8 cellular contexts compared by ENCODE assay signal in genomic region chr1:44819594-44820327, GRCh38. TPM values are rescaled to one million over a fixed set of nuclear protein-coding genes. Genes with fewer than 3 reads are reported as not detected.
DNase-seq lines count a peak whose midpoint lies in the region; ATAC-seq, FAIRE-seq and TF ChIP-seq lines count a peak whose summit lies in the region.

No MANE protein-coding gene starts in this region.

- H4K20me1 ChIP-seq in IMR-90 (ENCODE audit: insufficient read depth, low read length) (peaks cover 8% of the 10 kb centered on the region; the same call in 1 of the 2 replicates), astrocyte (ENCODE audit: insufficient read depth, low read length) (no peaks in the 10 kb centered on the region), hepatocyte (ENCODE audit: insufficient read depth, poor library complexity, severe bottlenecking) (no peaks in the 10 kb centered on the region)

- peak overlapping the region; percentile 83 to 96 for H4K8ac ChIP-seq in IMR-90 (ENCODE audit: low read depth in 2 of 2, low read length in 2 of 2)

- TF ChIP-seq CTCF in IMR-90 (conservative IDR thresholded peaks at IDR 0.05; ENCODE audit: low read depth, low read length) (peak; percentile 8; the same call in 1 of the 2 replicates), astrocyte (IDR thresholded peaks at IDR 0.05; ENCODE audit: insufficient read depth, low read depth, low read length) (no peak), hepatocyte (IDR thresholded peaks at IDR 0.05; ENCODE audit: poor library complexity) (no peak)

- H3K14ac ChIP-seq in IMR-90 (replicated peaks; ENCODE audit: low read depth, low read length): peak overlapping the region; percentile 97

- H2AK5ac ChIP-seq in IMR-90 (ENCODE audit: low read depth, low read length): peak overlapping the region; percentile 100

- peak overlapping the region; percentile 94 for H2AK9ac ChIP-seq in IMR-90 (replicated peaks; ENCODE audit: low read depth, low read length, poor library complexity)

- peaks cover 3% of the 10 kb centered on the region for H3K9me3 Mint-ChIP-seq in astrocyte (ENCODE audit: unreplicated experiment)

- no peaks in the 10 kb centered on the region for H3K9me2 ChIP-seq in hepatocyte (replicated peaks; ENCODE audit: insufficient read depth)

- peak overlapping the region; percentile 33; the same call in 2 of the 3 replicates for H2BK15ac ChIP-seq in IMR-90 (ENCODE audit: low read depth, low read length)

- H3K4ac ChIP-seq in IMR-90 (ENCODE audit: low read depth, low read length): peak overlapping the region; percentile 96

- peak; percentile 39 for FAIRE-seq in astrocyte (lab: Jason Lieb, UNC)

- H2BK20ac ChIP-seq in IMR-90 (ENCODE audit: low read depth, low read length): peak overlapping the region; percentile 96

- peak overlapping the region; percentile 84 for H4K5ac ChIP-seq in IMR-90 (ENCODE audit: low read depth, low read length)

- peaks cover 2 to 3% of the 10 kb centered on the region in 2 experiments; a peak in 1 of 4 replicates for H3K79me1 ChIP-seq in IMR-90 (ENCODE audit: low read depth in 1 of 2, low read length in 2 of 2)

- dilution Hi-C loops in IMR-90 (cut with HindIII; ENCODE audit: low sequenced_read_pairs, unreplicated experiment): no loop called here

- H3K27ac Mint-ChIP-seq in T-helper 17 cell (peak overlapping the region; percentile 100), astrocyte (ENCODE audit: unreplicated experiment) (peak overlapping the region; percentile 99)

- H3K27me3 Mint-ChIP-seq in T-helper 17 cell: no peaks in the 10 kb centered on the region
- peaks cover 2% of the 10 kb centered on the region for H3K27me3 Mint-ChIP-seq in astrocyte (ENCODE audit: low read depth, unreplicated experiment)

- H2AFZ ChIP-seq in IMR-90 (replicated peaks; ENCODE audit: low read length, poor library complexity) (peak overlapping the region; percentile 94), astrocyte (ENCODE audit: low read depth, low read length) (peak overlapping the region; percentile 83), hepatocyte (peak overlapping the region; percentile 75)

- H3K18ac ChIP-seq in IMR-90 (ENCODE audit: low read depth, low read length): peak overlapping the region; percentile 90

- TF ChIP-seq RAD21 in IMR-90 (IDR thresholded peaks at IDR 0.05; ENCODE audit: low read length): peak; percentile 16; the same call in 1 of the 2 replicates

- in situ Hi-C loops in IMR-90 (cut with MboI; ENCODE audit: low sequenced_read_pairs): no loop called here

- H3K36me3 Mint-ChIP-seq in T-helper 17 cell (ENCODE audit: low read depth) (no peaks in the 10 kb centered on the region), astrocyte (ENCODE audit: low read depth, unreplicated experiment) (peaks cover 11% of the 10 kb centered on the region)

- H3K36me3 ChIP-seq in IMR-90 (ENCODE audit: control insufficient read depth, insufficient read depth, low read length): no peaks in the 10 kb centered on the region
- peaks cover 13% of the 10 kb centered on the region for H3K36me3 ChIP-seq in astrocyte (ENCODE audit: insufficient read depth, low read length)
- no peaks in the 10 kb centered on the region for H3K36me3 ChIP-seq in hepatocyte (replicated peaks; ENCODE audit: insufficient read depth, low read depth)

- H3K79me2 ChIP-seq in astrocyte (ENCODE audit: insufficient read depth, low read length) (no peaks in the 10 kb centered on the region), hepatocyte (no peaks in the 10 kb centered on the region)

- H3K56ac ChIP-seq in IMR-90 (ENCODE audit: extremely low read depth, insufficient read depth, low read length): peak overlapping the region; percentile 100

- H3K4me2 ChIP-seq in IMR-90 (ENCODE audit: low read depth, low read length) (peak overlapping the region; percentile 96), astrocyte (ENCODE audit: low read length) (peak overlapping the region; percentile 84), hepatocyte (peak overlapping the region; percentile 75)

- peak overlapping the region; percentile 100 for H4K91ac ChIP-seq in IMR-90 (ENCODE audit: insufficient read depth, low read depth, low read length)

- H3K4me3 Mint-ChIP-seq in T-helper 17 cell (peak overlapping the region; percentile 96), astrocyte (ENCODE audit: unreplicated experiment) (peak overlapping the region; percentile 81)

- 0% methylated on average over 10 of the region's 34 CpGs; no CpG with 5 or more reads in 1 of the 2 experiments for WGBS in IMR-90 (ENCODE audit: extremely low coverage in 2 of 2, insufficient read length in 1 of 2), 2 experiments
- 2% methylated on average over 34 of the region's 34 CpGs for WGBS in hepatocyte (ENCODE audit: low lambda C conversion rate, missing lambda C conversion rate)

- peak overlapping the region; percentile 89 for H3K23ac ChIP-seq in IMR-90 (ENCODE audit: low read depth, low read length)

- no peaks in the 10 kb centered on the region for H3K9me3 ChIP-seq in IMR-90 (ENCODE audit: control insufficient read depth, insufficient read depth, low read length)
- no peaks in the 10 kb centered on the region for H3K9me3 ChIP-seq in T-helper 17 cell (ENCODE audit: control insufficient read depth, low read length, poor library complexity, severe bottlenecking)
- no peaks in the 10 kb centered on the region for H3K9me3 ChIP-seq in astrocyte (ENCODE audit: insufficient read depth, low read depth, low read length)
- H3K9me3 ChIP-seq in hepatocyte (ENCODE audit: low read depth): no peaks in the 10 kb centered on the region

- peak overlapping the region; percentile 96 for H2BK120ac ChIP-seq in IMR-90 (ENCODE audit: low read depth, low read length)

- ATAC-seq in GM21528 (IDR thresholded peaks at IDR 0.05; ENCODE audit: low FRiP score, unreplicated experiment): peak; percentile 82
- ATAC-seq in IMR-90 (ENCODE audit: low read depth): peak; percentile 84
- peak; percentile 79 for ATAC-seq in T-helper 17 cell

- H3K9me1 ChIP-seq in IMR-90 (ENCODE audit: insufficient read depth, low read length): peaks cover 3% of the 10 kb centered on the region; the same call in 1 of the 2 replicates

- peaks cover 40% of the 10 kb centered on the region for H3K4me1 Mint-ChIP-seq in T-helper 17 cell
- H3K4me1 Mint-ChIP-seq in astrocyte (ENCODE audit: low read depth, unreplicated experiment): peaks cover 15% of the 10 kb centered on the region

- H3K4me1 ChIP-seq in IMR-90 (ENCODE audit: control insufficient read depth, insufficient read depth, low read length) (peaks cover 5% of the 10 kb centered on the region), astrocyte (ENCODE audit: insufficient read depth, low read length) (peaks cover 13% of the 10 kb centered on the region), hepatocyte (ENCODE audit: insufficient read depth) (no peaks in the 10 kb centered on the region)

- CTCF ChIA-PET in IMR-90 (lab: Yijun Ruan, JAX): interaction anchor here (0.6 to 1.9 kb wide), 4 partner anchors 9 to 25 kb away, joined by 3 to 8 read pairs (median 4); partner anchors contain the start of gene PLK3

- DNase-seq in DMS153 treated with DMSO at 0.1 percent for 48 hours (lab: John Stamatoyannopoulos, UW; ENCODE audit: unreplicated experiment): peak; percentile 95
- DNase-seq in IMR-90: peak; percentile 95
- peak; percentile 57 to 75 (median 63) for DNase-seq in T-helper 17 cell
- peak; percentile 94 for DNase-seq in astrocyte (ENCODE audit: low read depth)
- peak; percentile 90 for DNase-seq in hepatocyte (ENCODE audit: low spot score)
- peak; percentile 95 for DNase-seq in retina
- no peak for DNase-seq in NCI-H187 treated with DMSO at 0.1 percent for 48 hours (lab: John Stamatoyannopoulos, UW)

- H2BK5ac ChIP-seq in IMR-90 (ENCODE audit: low read depth, low read length, poor library complexity, severe bottlenecking): peak overlapping the region; percentile 99

- BruUV-seq in IMR-90 (replicated peaks; lab: Mats Ljungman, UMichigan): TSS peak; percentile 100

- intact Hi-C loops in IMR-90 (cut with micrococcal nuclease): loop anchor here (2.0 kb wide), 1 partner anchor 21 kb away; no protein-coding TSS in a partner anchor

- H3K27ac ChIP-seq in IMR-90 (ENCODE audit: insufficient read depth, low read length) (peak overlapping the region; percentile 99), astrocyte (ENCODE audit: low read depth, low read length) (peak overlapping the region; percentile 99), hepatocyte (peak overlapping the region; percentile 95)

- H3K4me3 ChIP-seq in IMR-90 (ENCODE audit: insufficient read depth, low read depth, low read length): peak overlapping the region; percentile 42
- H3K4me3 ChIP-seq in astrocyte (ENCODE audit: insufficient read depth, low read depth, low read length): peak overlapping the region; percentile 60
- peak overlapping the region; percentile 20 for H3K4me3 ChIP-seq in hepatocyte

- H3K27me3 ChIP-seq in IMR-90 (ENCODE audit: control insufficient read depth, insufficient read depth, low read length): no peaks in the 10 kb centered on the region
- no peaks in the 10 kb centered on the region for H3K27me3 ChIP-seq in astrocyte (ENCODE audit: insufficient read depth, low read length)
- no peaks in the 10 kb centered on the region for H3K27me3 ChIP-seq in hepatocyte

- H3K9ac ChIP-seq in IMR-90 (ENCODE audit: low read depth, low read length): peak overlapping the region; percentile 96
- peak overlapping the region; percentile 94 for H3K9ac ChIP-seq in astrocyte (ENCODE audit: low read length)

- POLR2A ChIA-PET in IMR-90 (lab: Charles Lee; ENCODE audit: unreplicated experiment): interaction anchor here (0.6 to 3.2 kb wide), 18 partner anchors 11 to 1172 kb away, joined by 3 to 30 read pairs (median 4); partner anchors contain the start of genes BTBD19, DYNLT4, HECTD3 and PLK3

- peak; percentile 100 for TF ChIP-seq POLR2A in IMR-90 (IDR thresholded peaks at IDR 0.05; ENCODE audit: low read depth, low read length)

RNA-seq across cellular contexts. Expression of gene BTBD19, which starts 11.4 kb away (rescaled TPM):
- total RNA-seq in IMR-90 (2012; rRNA removed): 0.56 and 0.90 TPM in 2 replicates
- 16.0 and 17.2 TPM in 2 replicates for polyA plus RNA-seq in IMR-90 (2012; rRNA removed)
- 10.6 and 11.1 TPM in 2 replicates for polyA plus RNA-seq in IMR-90 (2012; cell fraction: cytosol; rRNA removed)
- 141 and 200 TPM in 2 replicates for polyA plus RNA-seq in IMR-90 (2012; cell fraction: nucleus; rRNA removed; ENCODE audit: low replicate concordance)
- total RNA-seq in T-helper 17 cell: 10 to 100 TPM; 43.1 to 56.6 TPM
- 30.3 and 30.6 TPM in 2 replicates for total RNA-seq in astrocyte
- 4.8 and 5.5 TPM in 2 replicates for total RNA-seq in hepatocyte
- polyA plus RNA-seq in hepatocyte: 16.8 and 20.6 TPM in 2 replicates

RNA-seq across cellular contexts. Expression of gene DYNLT4, which starts 12.6 kb away (rescaled TPM):
- total RNA-seq in IMR-90 (2012; rRNA removed) (0.56 TPM in 1 of 2 replicates, not detected in the other), T-helper 17 cell (1 to 10 TPM; 5.5 to 6.2 TPM), astrocyte (0.50 and 0.53 TPM in 2 replicates), hepatocyte (0.30 and 1.6 TPM in 2 replicates)
- polyA plus RNA-seq in IMR-90 (2012; rRNA removed) (not detected in 2 replicates), hepatocyte (2.2 and 3.0 TPM in 2 replicates)
- 0.08 and 0.25 TPM in 2 replicates for polyA plus RNA-seq in IMR-90 (2012; cell fraction: cytosol; rRNA removed)
- 0.34 TPM in 1 of 2 replicates, not detected in the other for polyA plus RNA-seq in IMR-90 (2012; cell fraction: nucleus; rRNA removed; ENCODE audit: low replicate concordance)

RNA-seq across cellular contexts. Expression of gene PLK3, which starts 19.6 kb away (rescaled TPM):
- total RNA-seq in IMR-90 (2012; rRNA removed): 15.3 and 15.8 TPM in 2 replicates
- 51.6 and 52.5 TPM in 2 replicates for polyA plus RNA-seq in IMR-90 (2012; rRNA removed)
- polyA plus RNA-seq in IMR-90 (2012; cell fraction: cytosol; rRNA removed): 45.2 and 47.2 TPM in 2 replicates
- 238 and 324 TPM in 2 replicates for polyA plus RNA-seq in IMR-90 (2012; cell fraction: nucleus; rRNA removed; ENCODE audit: low replicate concordance)
- 100 to 1,000 TPM; 389 to 523 TPM for total RNA-seq in T-helper 17 cell
- 62.0 and 66.4 TPM in 2 replicates for total RNA-seq in astrocyte
- 8.9 and 18.2 TPM in 2 replicates for total RNA-seq in hepatocyte
- polyA plus RNA-seq in hepatocyte: 38.7 and 40.1 TPM in 2 replicates

RNA-seq across cellular contexts. Expression of gene PTCH2, which starts 23.3 kb away (rescaled TPM):
- total RNA-seq in IMR-90 (2012; rRNA removed) (under 0.01 TPM in 2 replicates), T-helper 17 cell (1 to 10 TPM; 1.6 to 1.7 TPM), astrocyte (0.65 and 0.89 TPM in 2 replicates), hepatocyte (0.43 and 0.56 TPM in 2 replicates)
- polyA plus RNA-seq in IMR-90 (2012; rRNA removed) (0.56 and 0.66 TPM in 2 replicates), hepatocyte (1.3 and 2.5 TPM in 2 replicates)
- 0.36 and 0.60 TPM in 2 replicates for polyA plus RNA-seq in IMR-90 (2012; cell fraction: cytosol; rRNA removed)
- polyA plus RNA-seq in IMR-90 (2012; cell fraction: nucleus; rRNA removed; ENCODE audit: low replicate concordance): 4.1 and 8.2 TPM in 2 replicates

RNA-seq across cellular contexts. Expression of gene BEST4, which starts 31.8 kb away (rescaled TPM):
- total RNA-seq in IMR-90 (2012; rRNA removed) (not detected in 2 replicates), T-helper 17 cell (1 to 10 TPM; 1.1 to 1.4 TPM), astrocyte (0.26 TPM in 1 of 2 replicates, not detected in the other), hepatocyte (0.72 and 0.83 TPM in 2 replicates)
- polyA plus RNA-seq in IMR-90 (2012; rRNA removed) (0.07 and 0.16 TPM in 2 replicates), hepatocyte (0.48 and 2.2 TPM in 2 replicates)
- polyA plus RNA-seq in IMR-90 (2012; cell fraction: cytosol; rRNA removed): 0.06 and 0.12 TPM in 2 replicates
- 1.0 and 1.8 TPM in 2 replicates for polyA plus RNA-seq in IMR-90 (2012; cell fraction: nucleus; rRNA removed; ENCODE audit: low replicate concordance)
